26 cellular contexts compared by ENCODE assay signal in the genomic region with DNA sequence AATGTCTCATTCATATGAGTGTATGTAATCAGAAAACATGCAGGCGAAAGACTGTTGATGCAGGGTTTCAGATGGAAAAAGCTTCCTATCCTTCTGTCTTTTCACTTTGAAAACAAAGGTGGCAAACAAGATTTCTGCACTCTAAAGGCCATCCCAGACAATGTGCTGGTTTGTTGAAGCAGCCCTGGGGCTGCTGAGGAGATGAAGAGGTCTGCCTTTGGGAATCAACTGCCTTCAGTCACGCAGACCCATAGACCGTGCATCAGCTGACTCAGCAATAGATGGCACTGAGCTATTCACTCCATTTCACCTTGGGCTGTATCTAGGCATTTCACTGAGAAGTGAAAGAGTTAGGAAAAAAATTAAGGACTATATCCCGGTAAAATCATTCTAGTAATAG.
A peak's percentile ranks its signal among the peaks of the same experiment; 100 is the strongest.
DNase-seq lines count a peak whose midpoint lies in the region; ATAC-seq, FAIRE-seq and TF ChIP-seq lines count a peak whose summit lies in the region.
"Had no signal": no experiment of that assay in that cellular context is flagged by ENCODE, and none has a peak within 500 bp of the region (broad histone marks: within the 10 kb centered on the region; RNA-seq: fewer than 3 reads in every experiment).

No MANE protein-coding gene starts in this region.

- H2AFZ ChIP-seq in IMR-90 (replicated peaks; ENCODE audit: low read length, poor library complexity) (no peak overlapping the region), K562 (ENCODE audit: low read depth, low read length) (no peak overlapping the region)

- no peak overlapping the region for H4K91ac ChIP-seq in IMR-90 (ENCODE audit: insufficient read depth, low read depth, low read length)

- no peaks in the 10 kb centered on the region for H3K79me1 ChIP-seq in IMR-90 (ENCODE audit: low read depth in 1 of 2, low read length in 2 of 2)

- dilution Hi-C loops in IMR-90 (cut with HindIII; ENCODE audit: low sequenced_read_pairs, unreplicated experiment) = no loop called here

- no peak overlapping the region for H2BK20ac ChIP-seq in IMR-90 (ENCODE audit: low read depth, low read length)

- H3K27me3 ChIP-seq in IMR-90 (ENCODE audit: control insufficient read depth, insufficient read depth, low read length) (no peaks in the 10 kb centered on the region), K562 (ENCODE audit: control insufficient read depth in 2 of 2, insufficient read depth in 2 of 2, low read length in 2 of 2) (no peaks in the 10 kb centered on the region)

- H3K9me1 ChIP-seq in IMR-90 (ENCODE audit: insufficient read depth, low read length) (no peaks in the 10 kb centered on the region), K562 (ENCODE audit: control insufficient read depth, insufficient read depth, low read length) (no peaks in the 10 kb centered on the region)

- H3K36me3 ChIP-seq in IMR-90 (ENCODE audit: control insufficient read depth, insufficient read depth, low read length) = no peaks in the 10 kb centered on the region
- no peaks in the 10 kb centered on the region for H3K36me3 ChIP-seq in K562 (ENCODE audit: control insufficient read depth, insufficient read depth, low read length)
- H3K36me3 ChIP-seq: SJSA1 had no signal

- no peak overlapping the region for H2AK5ac ChIP-seq in IMR-90 (ENCODE audit: low read depth, low read length)

- no peak overlapping the region for H3K14ac ChIP-seq in IMR-90 (replicated peaks; ENCODE audit: low read depth, low read length)

- CTCF ChIA-PET in IMR-90 (lab: Yijun Ruan, JAX) (no interaction called here), K562 (lab: Yijun Ruan, JAX; ENCODE audit: low intra/inter-chr PET ratio) (no interaction called here), RWPE1 (lab: Yijun Ruan, JAX) (interaction anchor here (0.5 kb wide), 1 partner anchor 347 kb away, joined by 3 read pairs; no protein-coding TSS in a partner anchor)

- TF ChIP-seq EP300 in K562 (IDR thresholded peaks at IDR 0.05; ENCODE audit: low read length) = no peak

- H3K36me3 Mint-ChIP-seq in mesothelial cell of epicardium = peaks cover 16% of the 10 kb centered on the region
- H3K36me3 Mint-ChIP-seq: CD8-positive, alpha-beta T cell; T-cell had no signal

- no peak overlapping the region for H3K56ac ChIP-seq in IMR-90 (ENCODE audit: extremely low read depth, insufficient read depth, low read length)

- no peak overlapping the region for H3K4ac ChIP-seq in IMR-90 (ENCODE audit: low read depth, low read length)

- ATAC-seq in IMR-90 (ENCODE audit: low read depth) (no peak), K562 (no peak), HG02981 (IDR thresholded peaks at IDR 0.05; ENCODE audit: unreplicated experiment) (no peak)
- ATAC-seq: CD8-positive, alpha-beta T cell; T-cell had no signal

- H3K27ac Mint-ChIP-seq in mesothelial cell of epicardium = peak overlapping the region; percentile 15
- H3K27ac Mint-ChIP-seq: B cell; CD8-positive, alpha-beta T cell had no signal

- no peak overlapping the region for H3K23ac ChIP-seq in IMR-90 (ENCODE audit: low read depth, low read length)

- H2BK120ac ChIP-seq in IMR-90 (ENCODE audit: low read depth, low read length) = no peak overlapping the region

- H3K27ac ChIP-seq in IMR-90 (ENCODE audit: insufficient read depth, low read length) (no peak overlapping the region), K562 (ENCODE audit: extremely low read depth, low read depth, low read length) (no peak overlapping the region), RWPE1 (no peak overlapping the region)
- H3K27ac ChIP-seq: C4-2B, SJSA1 had no signal

- H4K20me1 ChIP-seq in IMR-90 (ENCODE audit: insufficient read depth, low read length) (no peaks in the 10 kb centered on the region), K562 (replicated peaks; ENCODE audit: control insufficient read depth, insufficient read depth, low read length) (no peaks in the 10 kb centered on the region)

- H3K9me3 Mint-ChIP-seq in mesothelial cell of epicardium = no peaks in the 10 kb centered on the region
- H3K9me3 Mint-ChIP-seq: CD8-positive, alpha-beta T cell; T-cell had no signal

- H2BK15ac ChIP-seq in IMR-90 (ENCODE audit: low read depth, low read length) = no peak overlapping the region

- no peak overlapping the region for H4K8ac ChIP-seq in IMR-90 (ENCODE audit: low read depth in 2 of 2, low read length in 2 of 2)

- no peak overlapping the region for H3K18ac ChIP-seq in IMR-90 (ENCODE audit: low read depth, low read length)

- TF ChIP-seq POLR2A in IMR-90 (IDR thresholded peaks at IDR 0.05; ENCODE audit: low read depth, low read length) = no peak
- TF ChIP-seq POLR2A in K562 (conservative IDR thresholded peaks at IDR 0.05) = no peak

- H3K4me3 Mint-ChIP-seq in mesothelial cell of epicardium = no peak overlapping the region
- H3K4me3 Mint-ChIP-seq: B cell; CD8-positive, alpha-beta T cell; T-cell had no signal

- H3K4me3 ChIP-seq in IMR-90 (ENCODE audit: insufficient read depth, low read depth, low read length) (no peak overlapping the region), K562 (no peak overlapping the region)
- H3K4me3 ChIP-seq: SJSA1 had no signal

- no peaks in the 10 kb centered on the region for H3K79me2 ChIP-seq in K562 (ENCODE audit: control insufficient read depth, insufficient read depth, low read length)

- POLR2A ChIA-PET in IMR-90 (lab: Charles Lee; ENCODE audit: unreplicated experiment) (no interaction called here), K562 (lab: Yijun Ruan, JAX) (no interaction called here), RWPE1 (lab: Yijun Ruan, JAX; ENCODE audit: low non-redundant PET) (no interaction called here)

- in situ Hi-C loops in IMR-90 (cut with MboI; ENCODE audit: low sequenced_read_pairs) (no loop called here), K562 (cut with MboI) (loop anchor here (25.0 kb wide), 1 partner anchor 745 kb away; no protein-coding TSS in a partner anchor)

- BruUV-seq in IMR-90 (replicated peaks; lab: Mats Ljungman, UMichigan) (no TSS peak), K562 (replicated peaks; lab: Mats Ljungman, UMichigan) (no TSS peak)

- intact Hi-C loops in IMR-90 (cut with micrococcal nuclease) = no loop called here
- intact Hi-C loops in K562 (cut with micrococcal nuclease) = no loop called here

- H3K9ac ChIP-seq in IMR-90 (ENCODE audit: low read depth, low read length) (no peak overlapping the region), K562 (ENCODE audit: insufficient read depth in 1 of 2, low read depth in 2 of 2, low read length in 2 of 2) (no peak overlapping the region)

- H3K4me1 ChIP-seq in IMR-90 (ENCODE audit: control insufficient read depth, insufficient read depth, low read length) (no peaks in the 10 kb centered on the region), K562 (replicated peaks in 1 of 2; ENCODE audit: control insufficient read depth in 2 of 2, insufficient read depth in 2 of 2, low read length in 2 of 2) (no peaks in the 10 kb centered on the region)
- H3K4me1 ChIP-seq: SJSA1 had no signal

- TF ChIP-seq RAD21 in IMR-90 (IDR thresholded peaks at IDR 0.05; ENCODE audit: low read length) = no peak
- TF ChIP-seq RAD21 in K562 (CRISPR knock-in tag; conservative IDR thresholded peaks at IDR 0.05 in 1 of 2, IDR thresholded peaks at IDR 0.05 in 1 of 2) = no peak

- no peak for TF ChIP-seq CTCF in IMR-90 (conservative IDR thresholded peaks at IDR 0.05; ENCODE audit: low read depth, low read length)
- TF ChIP-seq CTCF in K562 (IDR thresholded peaks at IDR 0.05 in 2 of 3, conservative IDR thresholded peaks at IDR 0.05 in 1 of 3; ENCODE audit: insufficient read depth in 2 of 3, low read depth in 1 of 3, low read length in 3 of 3) = no peak
- TF ChIP-seq CTCF in mesothelial cell of epicardium (IDR thresholded peaks at IDR 0.05; ENCODE audit: unreplicated experiment) = no peak
- TF ChIP-seq CTCF in RWPE1 (conservative IDR thresholded peaks at IDR 0.05; ENCODE audit: low read depth) = no peak

- no CpG with 5 or more reads among the region's 4 CpGs for WGBS in IMR-90 (ENCODE audit: extremely low coverage in 2 of 2, insufficient read length in 1 of 2), 2 experiments
- WGBS in K562 (ENCODE audit: insufficient coverage, low coverage, missing lambda C conversion rate) = 4% methylated on average over 4 of the region's 4 CpGs

- H3K4me2 ChIP-seq in IMR-90 (ENCODE audit: low read depth, low read length) (no peak overlapping the region), K562 (ENCODE audit: insufficient read depth, low read length) (no peak overlapping the region)

- H3K4me1 Mint-ChIP-seq in mesothelial cell of epicardium = peaks cover 10% of the 10 kb centered on the region
- H3K4me1 Mint-ChIP-seq: B cell, T-cell had no signal

- H3K9me3 ChIP-seq in IMR-90 (ENCODE audit: control insufficient read depth, insufficient read depth, low read length) = no peaks in the 10 kb centered on the region
- H3K9me3 ChIP-seq in K562 (replicated peaks; ENCODE audit: control insufficient read depth, insufficient read depth, low read depth, low read length) = no peaks in the 10 kb centered on the region
- H3K9me3 ChIP-seq: SJSA1 had no signal

- DNase-seq in IMR-90 (no peak), K562 (ENCODE audit: extremely low read depth in 1 of 4, low spot score in 3 of 4) (no peak), mesothelial cell of epicardium (ENCODE audit: low spot score in 2 of 2, unreplicated experiment in 2 of 2) (no peak), NCI-H146 (lab: John Stamatoyannopoulos, UW) (no peak), RWPE1 (ENCODE audit: low spot score) (no peak)
- DNase-seq in activated effector memory CD4-positive, alpha-beta T cell treated with anti-CD3 and anti-CD28 coated beads, Interleukin-2, amount 50 U/mL, for 16 hours = no peak
- DNase-seq: CD8-positive, alpha-beta T cell; DMS 273 treated with DMSO at 0.1 percent for 48 hours; DMS79; EL; GF-D8; H7; Kasumi-1; NCI-H1092 treated with DMSO at 0.1 percent for 48 hours; NCI-H1436; NCI-H187 treated with DMSO at 0.1 percent for 48 hours; NCI-H2171 treated with DMSO at 0.1 percent for 48 hours; NCI-H524; NCI-H748 treated with DMSO at 0.1 percent for 48 hours; Right ventricle myocardium superior; T-cell had no signal

- no peak overlapping the region for H2AK9ac ChIP-seq in IMR-90 (replicated peaks; ENCODE audit: low read depth, low read length, poor library complexity)

- H2BK5ac ChIP-seq in IMR-90 (ENCODE audit: low read depth, low read length, poor library complexity, severe bottlenecking) = no peak overlapping the region

- H4K5ac ChIP-seq in IMR-90 (ENCODE audit: low read depth, low read length) = no peak overlapping the region

- FAIRE-seq in K562 (lab: Jason Lieb, UNC) = no peak
- FAIRE-seq: GM12891 had no signal

- H3K27me3 Mint-ChIP-seq in mesothelial cell of epicardium (ENCODE audit: low read depth) = no peaks in the 10 kb centered on the region

TF ChIP-seq in IMR-90, 13 proteins besides CTCF, POLR2A, EP300 and RAD21 (continues in another document):
- no peak for TF ChIP-seq RFX5 (IDR thresholded peaks at IDR 0.05; ENCODE audit: low read depth, low read length)

TF ChIP-seq in K562, 482 proteins besides CTCF, POLR2A, EP300 and RAD21 (continues in another document):
- no peak for TF ChIP-seq CBX3 (IDR thresholded peaks at IDR 0.05; ENCODE audit: borderline replicate concordance in 1 of 2, low read length in 2 of 2)
- TF ChIP-seq, protein P1, sequence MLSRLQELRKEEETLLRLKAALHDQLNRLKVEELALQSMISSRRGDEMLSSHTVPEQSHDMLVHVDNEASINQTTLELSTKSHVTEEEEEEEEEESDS (CRISPR knock-in tag; IDR thresholded peaks at IDR 0.05) = no peak
- peak; percentile 45; the same call in 1 of the 2 replicates for TF ChIP-seq ZNF316 (IDR thresholded peaks at IDR 0.05)
